Comparison of ENCODE assay signal across 9 cellular contexts in the genomic region with DNA sequence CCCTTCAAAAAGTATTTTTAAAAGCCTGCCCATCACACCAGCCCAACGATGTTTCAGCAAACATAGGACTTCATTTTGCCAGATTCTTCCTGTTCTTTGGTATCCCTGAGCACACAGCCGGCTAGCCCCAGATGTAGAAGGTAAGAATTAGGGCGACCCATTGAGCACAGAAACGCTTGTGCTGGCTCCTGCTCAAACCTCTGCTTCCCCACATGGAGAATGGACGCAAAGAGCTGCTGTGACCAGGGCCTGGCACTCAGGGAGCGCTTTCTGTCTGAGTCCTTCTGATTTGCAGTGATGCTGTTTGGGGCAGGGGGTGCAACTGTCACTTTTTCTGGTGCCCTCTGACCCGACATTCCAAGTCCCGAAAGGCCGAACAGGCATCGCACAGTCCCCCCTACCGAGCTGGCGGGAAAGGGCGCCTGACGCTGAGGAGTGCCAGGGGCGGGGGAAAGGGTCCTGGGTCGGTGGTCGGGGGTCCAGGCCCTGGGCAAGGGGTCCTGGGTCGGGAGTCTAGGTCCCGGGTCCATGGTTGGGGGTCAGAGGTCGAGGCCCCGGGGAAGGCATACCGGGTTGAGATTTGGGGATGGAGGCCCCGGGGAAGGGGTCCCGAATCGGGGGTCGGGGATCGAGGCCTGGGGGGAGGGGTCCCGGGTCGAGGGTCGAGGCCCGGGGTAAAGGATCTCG. TPM values are rescaled to one million over a fixed set of nuclear protein-coding genes. Genes with fewer than 3 reads are reported as not detected.
DNase-seq lines count a peak whose midpoint lies in the region; ATAC-seq and TF ChIP-seq lines count a peak whose summit lies in the region.
"Had no signal": no experiment of that assay in that cellular context is flagged by ENCODE, and none has a peak within 500 bp of the region (broad histone marks: within the 10 kb centered on the region; RNA-seq: fewer than 3 reads in every experiment).

No MANE protein-coding gene starts in this region.

- DNase-seq in GM06990 (ENCODE audit: extremely low read depth, insufficient read length) (no peak), WERI-Rb-1 (no peak), foreskin keratinocyte (no peak), retinal pigment epithelial cell (ENCODE audit: low read depth) (no peak), DMS153 treated with DMSO at 0.1 percent for 48 hours (lab: John Stamatoyannopoulos, UW; ENCODE audit: unreplicated experiment) (no peak), KG1 (lab: John Stamatoyannopoulos, UW) (no peak)

- peaks cover 7% of the 10 kb centered on the region for H3K4me1 ChIP-seq in foreskin keratinocyte

- TF ChIP-seq CTCF in GM06990 (IDR thresholded peaks at IDR 0.05; ENCODE audit: insufficient read depth, low read length, poor library complexity, severe bottlenecking) (no peak), WERI-Rb-1 (IDR thresholded peaks at IDR 0.05; ENCODE audit: low read depth, low read length) (no peak), foreskin keratinocyte (conservative IDR thresholded peaks at IDR 0.05) (no peak), retinal pigment epithelial cell (conservative IDR thresholded peaks at IDR 0.05; ENCODE audit: low read depth, low read length) (no peak)

- no peak for ATAC-seq in foreskin keratinocyte
- ATAC-seq in GM21619 (IDR thresholded peaks at IDR 0.05; ENCODE audit: unreplicated experiment), result no peak
- no peak for ATAC-seq in esophagus mucosa

- H3K36me3 ChIP-seq in GM06990 (ENCODE audit: control insufficient read depth, insufficient read depth, low read length) (peaks cover 11% of the 10 kb centered on the region), WERI-Rb-1 (peaks cover 19% of the 10 kb centered on the region)

- no peaks in the 10 kb centered on the region for H3K9me3 ChIP-seq in WERI-Rb-1 (ENCODE audit: severe bottlenecking)

- no peaks in the 10 kb centered on the region for H3K27me3 ChIP-seq in GM06990 (replicated peaks; ENCODE audit: control insufficient read depth, insufficient read depth, low read length)
- H3K27me3 ChIP-seq in WERI-Rb-1 (ENCODE audit: insufficient read depth, low read depth, severe bottlenecking), result no peaks in the 10 kb centered on the region
- no peaks in the 10 kb centered on the region for H3K27me3 ChIP-seq in foreskin keratinocyte

- H3K4me3 ChIP-seq in GM06990 (replicated peaks; ENCODE audit: low read depth, low read length) (peak overlapping the region; percentile 96), WERI-Rb-1 (ENCODE audit: low read depth, low read length) (peak overlapping the region; percentile 64), retinal pigment epithelial cell (ENCODE audit: low read length) (peak overlapping the region; percentile 97)

- H3K27ac ChIP-seq in WERI-Rb-1 (no peak overlapping the region), foreskin keratinocyte (peak overlapping the region; percentile 52)

RNA-seq across cellular contexts. Expression of a gene that starts 0.9 kb away (rescaled TPM):
- total RNA-seq in foreskin keratinocyte, result 82.1 and 86.2 TPM in 2 replicates
- polyA plus RNA-seq in foreskin keratinocyte, result 80.2 and 84.1 TPM in 2 replicates
- 69.5 TPM for total RNA-seq in esophagus mucosa

RNA-seq across cellular contexts. Expression of a gene that starts 1.1 kb away (rescaled TPM):
- total RNA-seq in foreskin keratinocyte (10.6 and 11.8 TPM in 2 replicates), esophagus mucosa (3.9 TPM)
- polyA plus RNA-seq in foreskin keratinocyte, result 15.0 and 16.0 TPM in 2 replicates

RNA-seq across cellular contexts. Expression of a gene that starts 29.9 kb away (rescaled TPM):
- total RNA-seq in foreskin keratinocyte (46.7 and 55.5 TPM in 2 replicates), esophagus mucosa (37.3 TPM)
- 55.7 and 73.2 TPM in 2 replicates for polyA plus RNA-seq in foreskin keratinocyte

RNA-seq across cellular contexts. Expression of a gene that starts 43.1 kb away (rescaled TPM):
- not detected in 2 replicates for total RNA-seq in foreskin keratinocyte
- not detected in 2 replicates for polyA plus RNA-seq in foreskin keratinocyte
- not detected for total RNA-seq in esophagus mucosa
- total RNA-seq: myocyte had no signal

RNA-seq across cellular contexts. Expression of a gene that starts 44.9 kb away (rescaled TPM):
- total RNA-seq in foreskin keratinocyte (5.4 and 5.6 TPM in 2 replicates), esophagus mucosa (6.0 TPM)
- 5.7 and 6.1 TPM in 2 replicates for polyA plus RNA-seq in foreskin keratinocyte
